8 cellular contexts compared by ENCODE assay signal in the genomic region with DNA sequence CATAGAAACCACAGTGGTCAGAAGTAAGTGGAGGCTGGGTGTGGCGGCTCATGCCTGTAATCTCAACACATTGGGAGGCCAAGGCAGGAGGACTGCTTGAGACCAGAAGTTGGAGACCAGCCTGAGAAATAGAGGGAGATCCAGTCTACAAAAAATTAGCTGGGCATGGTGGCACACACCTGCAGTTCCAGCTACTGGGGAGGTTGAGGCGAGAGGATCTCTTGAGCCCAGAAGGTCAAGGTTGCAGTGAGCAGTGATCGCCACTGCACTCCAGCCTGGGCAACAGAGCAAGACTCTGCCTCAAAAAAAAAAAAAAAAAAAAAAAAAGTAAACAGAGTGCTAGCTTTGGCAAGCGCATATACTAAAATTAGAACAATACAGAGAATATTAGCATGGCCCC. TPM values are rescaled to one million over a fixed set of nuclear protein-coding genes. Genes with fewer than 3 reads are reported as not detected.
"Had no signal": no experiment of that assay in that cellular context is flagged by ENCODE, and none has a peak within 500 bp of the region (broad histone marks: within the 10 kb centered on the region; RNA-seq: fewer than 3 reads in every experiment).

No MANE protein-coding gene starts in this region.

- H3K9me3 Mint-ChIP-seq: GM23338, H9 had no signal

- H3K4me3 Mint-ChIP-seq: GM23338, H9 had no signal

- H3K4me3 ChIP-seq: GM23338 had no signal

- DNase-seq: H9, HCEC 1CT, IMR-90 had no signal

- ATAC-seq: GM23338 had no signal

- H3K27ac Mint-ChIP-seq: GM23338, H9 had no signal

- FAIRE-seq: H1, H54, HTR-8/SVneo had no signal

RNA-seq across cellular contexts. Expression of a gene that starts 24.6 kb away (rescaled TPM):
- total RNA-seq: HT-29 had no signal
